In genomic region chr17:5837055-5837491, GRCh38 we compare ENCODE assay signal across 15 cellular contexts.
A peak's percentile ranks its signal among the peaks of the same experiment; 100 is the strongest.
DNase-seq lines count a peak whose midpoint lies in the region; ATAC-seq and TF ChIP-seq lines count a peak whose summit lies in the region.
"Had no signal": no experiment of that assay in that cellular context is flagged by ENCODE, and none has a peak within 500 bp of the region (broad histone marks: within the 10 kb centered on the region; RNA-seq: fewer than 3 reads in every experiment).

No MANE protein-coding gene starts in this region.

- 95% methylated on average over 4 of the region's 4 CpGs for WGBS in esophagus muscularis mucosa

- no peak for TF ChIP-seq EP300 in esophagus muscularis mucosa (IDR thresholded peaks at IDR 0.05)

- H3K4me3 Mint-ChIP-seq in neural crest cell, result no peak overlapping the region
- H3K4me3 Mint-ChIP-seq: activated B cell treated with CpG ODN at 0.5 μM for 24 hours; CD8-positive, alpha-beta memory T cell had no signal

- ATAC-seq in GM19397 (IDR thresholded peaks at IDR 0.05; ENCODE audit: unreplicated experiment) (no peak), GM21576 (IDR thresholded peaks at IDR 0.05; ENCODE audit: unreplicated experiment) (no peak), left colon (no peak)
- ATAC-seq: left ventricle myocardium superior; stimulated activated naive CD8-positive, alpha-beta T cell treated with anti-CD3 and anti-CD28 coated beads, Interleukin-15, Interleukin-2, amounts not matched to agents 100 U/mL and 50 U/mL, for 24 hours had no signal

- no peak overlapping the region for H3K27ac ChIP-seq in esophagus muscularis mucosa (replicated peaks in 1 of 4)
- H3K27ac ChIP-seq: cardiac muscle cell had no signal

- no peaks in the 10 kb centered on the region for H3K27me3 Mint-ChIP-seq in neural crest cell (ENCODE audit: low read depth)
- H3K27me3 Mint-ChIP-seq: activated B cell treated with CpG ODN at 0.5 μM for 24 hours had no signal

- no peak for TF ChIP-seq POLR2A in esophagus muscularis mucosa (IDR thresholded peaks at IDR 0.05; ENCODE audit: low read depth)

- TF ChIP-seq CTCF in esophagus muscularis mucosa (IDR thresholded peaks at IDR 0.05) (no peak), neural crest cell (conservative IDR thresholded peaks at IDR 0.05) (no peak)

- H3K4me3 ChIP-seq in esophagus muscularis mucosa, result no peak overlapping the region
- H3K4me3 ChIP-seq: cardiac muscle cell had no signal

- H3K4me1 Mint-ChIP-seq in neural crest cell, result peaks cover 23% of the 10 kb centered on the region

- intact Hi-C loops in esophagus muscularis mucosa (cut with DNase I), result no loop called here
- intact Hi-C loops in left colon (cut with DNase I, micrococcal nuclease), result no loop called here

- DNase-seq in GM04503 (ENCODE audit: low read depth) (peak; percentile 45), RKO (ENCODE audit: low spot score) (peak; percentile 84), esophagus muscularis mucosa (ENCODE audit: extremely low spot score) (peak; percentile 77), neural crest cell (ENCODE audit: low read depth, low spot score) (no peak), retina (no peak), left colon (no peak)
- DNase-seq: activated B cell treated with CpG ODN at 0.5 μM for 24 hours; CD8-positive, alpha-beta memory T cell; left ventricle myocardium superior; NCI-H446 treated with DMSO at 0.1 percent for 48 hours; SIG-M5; stimulated activated naive CD8-positive, alpha-beta T cell treated with anti-CD3 and anti-CD28 coated beads, Interleukin-15, Interleukin-2, amounts not matched to agents 100 U/mL and 50 U/mL, for 24 hours had no signal

- H3K9me3 ChIP-seq in esophagus muscularis mucosa, result no peaks in the 10 kb centered on the region

- H3K27me3 ChIP-seq in esophagus muscularis mucosa, result peaks cover 0 to 8% (median 0%) of the 10 kb centered on the region in 4 donors
- H3K27me3 ChIP-seq: cardiac muscle cell had no signal

- no peaks in the 10 kb centered on the region for H3K9me3 Mint-ChIP-seq in neural crest cell
- H3K9me3 Mint-ChIP-seq: activated B cell treated with CpG ODN at 0.5 μM for 24 hours; CD8-positive, alpha-beta memory T cell had no signal

- H3K4me1 ChIP-seq in esophagus muscularis mucosa, result no peaks in the 10 kb centered on the region

- no peaks in the 10 kb centered on the region for H3K36me3 ChIP-seq in esophagus muscularis mucosa
- H3K36me3 ChIP-seq: cardiac muscle cell had no signal

- peak overlapping the region; percentile 44 for H3K27ac Mint-ChIP-seq in neural crest cell (ENCODE audit: unreplicated experiment)
- H3K27ac Mint-ChIP-seq: activated B cell treated with CpG ODN at 0.5 μM for 24 hours; CD8-positive, alpha-beta memory T cell had no signal

- H3K36me3 Mint-ChIP-seq in neural crest cell (ENCODE audit: low read depth), result no peaks in the 10 kb centered on the region
- H3K36me3 Mint-ChIP-seq: CD8-positive, alpha-beta memory T cell had no signal

Comparison
In these comparisons a context has a peak if more than half of its experiments do, and no peak if none do; other contexts are left out.
1. DNase-seq: peak in GM04503 (single experiment), RKO (single experiment) and esophagus muscularis mucosa (single experiment); none in neural crest cell (single experiment), retina (single experiment) and left colon (0 of 2).